ENCODE assay signal across 1 cellular context in the genomic region with DNA sequence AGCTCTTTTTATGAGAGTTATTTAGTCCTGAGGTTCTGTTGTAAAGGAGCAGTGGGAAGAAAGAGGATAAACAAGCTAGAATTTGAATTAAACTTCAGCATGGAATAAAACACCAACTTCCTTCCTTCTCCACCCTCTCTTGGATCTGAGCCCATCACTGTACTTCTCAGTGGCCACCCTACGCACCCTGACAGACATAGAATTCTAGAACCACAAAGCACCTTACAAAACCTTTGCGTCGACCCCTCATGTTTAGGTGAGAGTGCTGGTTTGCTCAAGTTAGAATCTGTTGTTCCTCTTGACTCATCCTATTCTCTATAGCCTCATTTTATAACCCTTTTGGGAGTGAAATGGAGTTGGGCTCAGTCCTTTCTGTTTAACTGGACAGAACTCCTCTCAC.
TF ChIP-seq lines count a peak whose summit lies in the region.

No MANE protein-coding gene starts in this region.

TF ChIP-seq in GM23338, 12 proteins besides CTCF, POLR2A, EP300 and RAD21 (continued from another document):
- TF ChIP-seq, protein P1, sequence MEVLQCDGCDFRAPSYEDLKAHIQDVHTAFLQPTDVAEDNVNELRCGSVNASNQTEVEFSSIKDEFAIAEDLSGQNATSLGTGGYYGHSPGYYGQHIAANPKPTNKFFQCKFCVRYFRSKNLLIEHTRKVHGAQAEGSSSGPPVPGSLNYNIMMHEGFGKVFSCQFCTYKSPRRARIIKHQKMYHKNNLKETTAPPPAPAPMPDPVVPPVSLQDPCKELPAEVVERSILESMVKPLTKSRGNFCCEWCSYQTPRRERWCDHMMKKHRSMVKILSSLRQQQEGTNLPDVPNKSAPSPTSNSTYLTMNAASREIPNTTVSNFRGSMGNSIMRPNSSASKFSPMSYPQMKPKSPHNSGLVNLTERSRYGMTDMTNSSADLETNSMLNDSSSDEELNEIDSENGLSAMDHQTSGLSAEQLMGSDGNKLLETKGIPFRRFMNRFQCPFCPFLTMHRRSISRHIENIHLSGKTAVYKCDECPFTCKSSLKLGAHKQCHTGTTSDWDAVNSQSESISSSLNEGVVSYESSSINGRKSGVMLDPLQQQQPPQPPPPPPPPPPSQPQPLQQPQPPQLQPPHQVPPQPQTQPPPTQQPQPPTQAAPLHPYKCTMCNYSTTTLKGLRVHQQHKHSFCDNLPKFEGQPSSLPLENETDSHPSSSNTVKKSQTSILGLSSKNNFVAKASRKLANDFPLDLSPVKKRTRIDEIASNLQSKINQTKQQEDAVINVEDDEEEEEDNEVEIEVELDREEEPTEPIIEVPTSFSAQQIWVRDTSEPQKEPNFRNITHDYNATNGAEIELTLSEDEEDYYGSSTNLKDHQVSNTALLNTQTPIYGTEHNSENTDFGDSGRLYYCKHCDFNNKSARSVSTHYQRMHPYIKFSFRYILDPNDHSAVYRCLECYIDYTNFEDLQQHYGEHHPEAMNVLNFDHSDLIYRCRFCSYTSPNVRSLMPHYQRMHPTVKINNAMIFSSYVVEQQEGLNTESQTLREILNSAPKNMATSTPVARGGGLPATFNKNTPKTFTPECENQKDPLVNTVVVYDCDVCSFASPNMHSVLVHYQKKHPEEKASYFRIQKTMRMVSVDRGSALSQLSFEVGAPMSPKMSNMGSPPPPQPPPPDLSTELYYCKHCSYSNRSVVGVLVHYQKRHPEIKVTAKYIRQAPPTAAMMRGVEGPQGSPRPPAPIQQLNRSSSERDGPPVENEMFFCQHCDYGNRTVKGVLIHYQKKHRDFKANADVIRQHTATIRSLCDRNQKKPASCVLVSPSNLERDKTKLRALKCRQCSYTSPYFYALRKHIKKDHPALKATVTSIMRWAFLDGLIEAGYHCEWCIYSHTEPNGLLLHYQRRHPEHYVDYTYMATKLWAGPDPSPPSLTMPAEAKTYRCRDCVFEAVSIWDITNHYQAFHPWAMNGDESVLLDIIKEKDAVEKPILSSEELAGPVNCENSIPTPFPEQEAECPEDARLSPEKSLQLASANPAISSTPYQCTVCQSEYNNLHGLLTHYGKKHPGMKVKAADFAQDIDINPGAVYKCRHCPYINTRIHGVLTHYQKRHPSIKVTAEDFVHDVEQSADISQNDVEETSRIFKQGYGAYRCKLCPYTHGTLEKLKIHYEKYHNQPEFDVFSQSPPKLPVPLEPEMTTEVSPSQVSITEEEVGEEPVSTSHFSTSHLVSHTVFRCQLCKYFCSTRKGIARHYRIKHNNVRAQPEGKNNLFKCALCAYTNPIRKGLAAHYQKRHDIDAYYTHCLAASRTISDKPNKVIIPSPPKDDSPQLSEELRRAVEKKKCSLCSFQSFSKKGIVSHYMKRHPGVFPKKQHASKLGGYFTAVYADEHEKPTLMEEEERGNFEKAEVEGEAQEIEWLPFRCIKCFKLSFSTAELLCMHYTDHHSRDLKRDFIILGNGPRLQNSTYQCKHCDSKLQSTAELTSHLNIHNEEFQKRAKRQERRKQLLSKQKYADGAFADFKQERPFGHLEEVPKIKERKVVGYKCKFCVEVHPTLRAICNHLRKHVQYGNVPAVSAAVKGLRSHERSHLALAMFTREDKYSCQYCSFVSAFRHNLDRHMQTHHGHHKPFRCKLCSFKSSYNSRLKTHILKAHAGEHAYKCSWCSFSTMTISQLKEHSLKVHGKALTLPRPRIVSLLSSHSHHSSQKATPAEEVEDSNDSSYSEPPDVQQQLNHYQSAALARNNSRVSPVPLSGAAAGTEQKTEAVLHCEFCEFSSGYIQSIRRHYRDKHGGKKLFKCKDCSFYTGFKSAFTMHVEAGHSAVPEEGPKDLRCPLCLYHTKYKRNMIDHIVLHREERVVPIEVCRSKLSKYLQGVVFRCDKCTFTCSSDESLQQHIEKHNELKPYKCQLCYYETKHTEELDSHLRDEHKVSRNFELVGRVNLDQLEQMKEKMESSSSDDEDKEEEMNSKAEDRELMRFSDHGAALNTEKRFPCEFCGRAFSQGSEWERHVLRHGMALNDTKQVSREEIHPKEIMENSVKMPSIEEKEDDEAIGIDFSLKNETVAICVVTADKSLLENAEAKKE (CRISPR knock-in tag; IDR thresholded peaks at IDR 0.05) = no peak
- TF ChIP-seq CREB1 (CRISPR knock-in tag; IDR thresholded peaks at IDR 0.05; ENCODE audit: low read depth) = no peak
- no peak for TF ChIP-seq ZNF331 (CRISPR knock-in tag; IDR thresholded peaks at IDR 0.05; ENCODE audit: low read depth)
- no peak for TF ChIP-seq NANOG (IDR thresholded peaks at IDR 0.05; ENCODE audit: borderline replicate concordance)
- TF ChIP-seq, protein P2, sequence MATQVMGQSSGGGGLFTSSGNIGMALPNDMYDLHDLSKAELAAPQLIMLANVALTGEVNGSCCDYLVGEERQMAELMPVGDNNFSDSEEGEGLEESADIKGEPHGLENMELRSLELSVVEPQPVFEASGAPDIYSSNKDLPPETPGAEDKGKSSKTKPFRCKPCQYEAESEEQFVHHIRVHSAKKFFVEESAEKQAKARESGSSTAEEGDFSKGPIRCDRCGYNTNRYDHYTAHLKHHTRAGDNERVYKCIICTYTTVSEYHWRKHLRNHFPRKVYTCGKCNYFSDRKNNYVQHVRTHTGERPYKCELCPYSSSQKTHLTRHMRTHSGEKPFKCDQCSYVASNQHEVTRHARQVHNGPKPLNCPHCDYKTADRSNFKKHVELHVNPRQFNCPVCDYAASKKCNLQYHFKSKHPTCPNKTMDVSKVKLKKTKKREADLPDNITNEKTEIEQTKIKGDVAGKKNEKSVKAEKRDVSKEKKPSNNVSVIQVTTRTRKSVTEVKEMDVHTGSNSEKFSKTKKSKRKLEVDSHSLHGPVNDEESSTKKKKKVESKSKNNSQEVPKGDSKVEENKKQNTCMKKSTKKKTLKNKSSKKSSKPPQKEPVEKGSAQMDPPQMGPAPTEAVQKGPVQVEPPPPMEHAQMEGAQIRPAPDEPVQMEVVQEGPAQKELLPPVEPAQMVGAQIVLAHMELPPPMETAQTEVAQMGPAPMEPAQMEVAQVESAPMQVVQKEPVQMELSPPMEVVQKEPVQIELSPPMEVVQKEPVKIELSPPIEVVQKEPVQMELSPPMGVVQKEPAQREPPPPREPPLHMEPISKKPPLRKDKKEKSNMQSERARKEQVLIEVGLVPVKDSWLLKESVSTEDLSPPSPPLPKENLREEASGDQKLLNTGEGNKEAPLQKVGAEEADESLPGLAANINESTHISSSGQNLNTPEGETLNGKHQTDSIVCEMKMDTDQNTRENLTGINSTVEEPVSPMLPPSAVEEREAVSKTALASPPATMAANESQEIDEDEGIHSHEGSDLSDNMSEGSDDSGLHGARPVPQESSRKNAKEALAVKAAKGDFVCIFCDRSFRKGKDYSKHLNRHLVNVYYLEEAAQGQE (IDR thresholded peaks at IDR 0.05; ENCODE audit: unreplicated experiment) = no peak
- TF ChIP-seq ZNF114 (CRISPR knock-in tag; IDR thresholded peaks at IDR 0.05) = no peak
